ENCODE assay signal across 1 cellular context in genomic region chr11:36362902-36363301, GRCh38.
TF ChIP-seq lines count a peak whose summit lies in the region.

No MANE protein-coding gene starts in this region.

TF ChIP-seq in H1, 55 proteins besides CTCF, POLR2A, EP300 and RAD21:
- TF ChIP-seq HDAC2 (IDR thresholded peaks at IDR 0.05; ENCODE audit: borderline replicate concordance in 1 of 2, low read depth in 2 of 2, low read length in 2 of 2): no peak
- no peak for TF ChIP-seq USF2 (IDR thresholded peaks at IDR 0.05; ENCODE audit: low read length)
- TF ChIP-seq SRF (IDR thresholded peaks at IDR 0.05; ENCODE audit: low read depth, low read length): no peak
- no peak for TF ChIP-seq BRCA1 (IDR thresholded peaks at IDR 0.05; ENCODE audit: low read depth, low read length)
- TF ChIP-seq TEAD4 (IDR thresholded peaks at IDR 0.05; ENCODE audit: low read depth, low read length): no peak
- TF ChIP-seq SIX5 (IDR thresholded peaks at IDR 0.05; ENCODE audit: low read depth, low read length): no peak
- no peak for TF ChIP-seq ATF2 (IDR thresholded peaks at IDR 0.05; ENCODE audit: low read length)
- TF ChIP-seq TBP (IDR thresholded peaks at IDR 0.05; ENCODE audit: low read depth, low read length): no peak
- no peak for TF ChIP-seq RFX5 (IDR thresholded peaks at IDR 0.05; ENCODE audit: borderline replicate concordance, low read depth, low read length)
TF ChIP-seq in H1: peak in this region for 0.
